ENCODE assay signal across 12 cellular contexts in the genomic region with DNA sequence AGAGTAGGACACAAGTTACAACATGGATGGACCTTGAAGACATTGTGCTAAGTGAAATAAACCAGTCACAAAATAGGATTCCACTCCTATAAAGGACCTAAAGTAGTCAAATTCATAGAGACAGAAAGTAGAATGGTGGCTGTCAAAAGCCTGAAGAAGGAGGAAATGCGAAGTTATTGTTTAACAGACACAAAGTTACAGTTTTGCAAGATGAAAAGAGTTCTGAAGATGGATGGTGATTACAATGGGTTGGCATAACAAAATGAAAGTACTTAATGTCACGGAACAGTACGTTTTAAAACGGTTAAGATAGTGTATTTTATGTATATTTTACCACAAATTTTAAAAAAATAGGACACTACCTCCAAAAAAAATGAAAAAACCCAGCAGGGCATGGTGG. TPM values are rescaled to one million over a fixed set of nuclear protein-coding genes. Genes with fewer than 3 reads are reported as not detected.
DNase-seq lines count a peak whose midpoint lies in the region; ATAC-seq, FAIRE-seq and TF ChIP-seq lines count a peak whose summit lies in the region.
"Had no signal": no experiment of that assay in that cellular context is flagged by ENCODE, and none has a peak within 500 bp of the region (broad histone marks: within the 10 kb centered on the region; RNA-seq: fewer than 3 reads in every experiment).

No MANE protein-coding gene starts in this region.

- RAD21 ChIA-PET in GM12878 (lab: Charles Lee; ENCODE audit: unreplicated experiment) = no interaction called here

- in situ Hi-C loops in GM12878 (cut with MboI) = no loop called here

- SMC1A ChIA-PET in GM12878 (lab: Charles Lee; ENCODE audit: uncharacterized antibody, unreplicated experiment) = interaction anchor here (0.8 kb wide), 1 partner anchor 114 kb away, joined by 3 read pairs; no protein-coding TSS in a partner anchor

- peak overlapping the region; percentile 54 for H3K4me2 ChIP-seq in GM12878 (ENCODE audit: control insufficient read depth, insufficient read depth)
- H3K4me2 ChIP-seq: SK-N-SH had no signal

- no peak for TF ChIP-seq RAD21 in GM12878 (IDR thresholded peaks at IDR 0.05; ENCODE audit: insufficient read depth, low read depth, low read length)

- CTCF ChIA-PET in CD4-positive, alpha-beta memory T cell (lab: Charles Lee; ENCODE audit: partially characterized antibody) = interaction anchor here (1.3 kb wide), 1 partner anchor 9 kb away, joined by 3 read pairs; no protein-coding TSS in a partner anchor
- CTCF ChIA-PET in GM12878 (lab: Yijun Ruan, JAX) = interaction anchor here (1.2 kb wide), 1 partner anchor 34 kb away, joined by 4 read pairs; no protein-coding TSS in a partner anchor

- no peak overlapping the region for H3K9ac ChIP-seq in GM12878 (ENCODE audit: control insufficient read depth, insufficient read depth, low read length)
- H3K9ac ChIP-seq: SK-N-SH had no signal

- H4K20me1 ChIP-seq in GM12878 (ENCODE audit: control insufficient read depth, insufficient read depth) = no peaks in the 10 kb centered on the region

- peak overlapping the region; percentile 2 to 89 (median 76) for H3K27ac Mint-ChIP-seq in CD4-positive, alpha-beta memory T cell

- H3K79me2 ChIP-seq in GM12878 (ENCODE audit: control insufficient read depth, insufficient read depth, low read length) = peaks cover 28% of the 10 kb centered on the region

- FAIRE-seq in GM12878 (lab: Jason Lieb, UNC) = peak; percentile 47

- no peaks in the 10 kb centered on the region for H3K27me3 Mint-ChIP-seq in CD4-positive, alpha-beta memory T cell

- no peak for TF ChIP-seq CTCF in GM12878 (IDR thresholded peaks at IDR 0.05 in 2 of 3, conservative IDR thresholded peaks at IDR 0.05 in 1 of 3; ENCODE audit: control insufficient read depth in 2 of 3, extremely low read depth in 1 of 3, insufficient read depth in 1 of 3, low read depth in 3 of 3, low read length in 3 of 3)
- TF ChIP-seq CTCF in gastroesophageal sphincter (IDR thresholded peaks at IDR 0.05) = no peak

- H3K27ac ChIP-seq in CD4-positive, alpha-beta memory T cell (ENCODE audit: low read depth, low read length) = no peak overlapping the region
- no peak overlapping the region for H3K27ac ChIP-seq in GM12878 (ENCODE audit: control insufficient read depth, insufficient read depth)
- no peak overlapping the region for H3K27ac ChIP-seq in gastroesophageal sphincter
- H3K27ac ChIP-seq: heart right ventricle had no signal

- TF ChIP-seq EP300 in GM12878 (IDR thresholded peaks at IDR 0.05; ENCODE audit: borderline replicate concordance in 1 of 2, control insufficient read depth in 1 of 2, low read depth in 2 of 2, low read length in 2 of 2) (no peak), gastroesophageal sphincter (IDR thresholded peaks at IDR 0.05) (no peak)

- DNase-seq in CD4-positive, alpha-beta memory T cell = peak in 1 of 5 donors; percentile 28
- DNase-seq in GM12878 (ENCODE audit: low read depth, low spot score) (no peak), Right ventricle myocardium inferior (ENCODE audit: missing footprints) (no peak), posterior cingulate gyrus (no peak)
- DNase-seq: activated CD8-positive, alpha-beta memory T cell treated with anti-CD3 and anti-CD28 coated beads for 24 hours; heart right ventricle; NCI-H526 treated with DMSO at 0.1 percent for 48 hours; SK-N-SH had no signal

- peaks cover 19 to 36% of the 10 kb centered on the region in 2 donors for H3K36me3 Mint-ChIP-seq in CD4-positive, alpha-beta memory T cell

- no peaks in the 10 kb centered on the region for H3K36me3 ChIP-seq in CD4-positive, alpha-beta memory T cell (ENCODE audit: insufficient read depth, low read length)
- no peaks in the 10 kb centered on the region; a peak in 1 of 4 replicates for H3K36me3 ChIP-seq in GM12878 (ENCODE audit: control insufficient read depth in 2 of 2, insufficient read depth in 2 of 2, low read length in 1 of 2)
- peaks cover 0 to 6% of the 10 kb centered on the region in 2 donors for H3K36me3 ChIP-seq in gastroesophageal sphincter

- 58% methylated on average over 4 of the region's 4 CpGs for whole genome bisulfite sequencing in GM12878 (ENCODE audit: insufficient coverage, insufficient replicate concordance, low lambda C conversion rate, missing lambda C conversion rate)
- 78 to 94% methylated on average over 2 to 4 of the region's 4 CpGs for WGBS in gastroesophageal sphincter (ENCODE audit: low coverage in 1 of 2), 2 donors

- no peaks in the 10 kb centered on the region for H3K9me3 Mint-ChIP-seq in CD4-positive, alpha-beta memory T cell

- intact Hi-C loops in CD4-positive, alpha-beta memory T cell (cut with micrococcal nuclease) = loop anchor here (2.0 kb wide), 1 partner anchor 17 kb away; no protein-coding TSS in a partner anchor
- intact Hi-C loops in GM12878 (cut with micrococcal nuclease; ENCODE audit: unreplicated experiment) = loop anchor here (2.0 kb wide), 1 partner anchor 31 kb away; no protein-coding TSS in a partner anchor
- intact Hi-C loops in Right ventricle myocardium inferior (cut with DNase I) = no loop called here
- intact Hi-C loops in posterior cingulate gyrus (cut with DNase I) = no loop called here

- H3K4me1 Mint-ChIP-seq in CD4-positive, alpha-beta memory T cell = peaks cover 65 to 95% (median 79%) of the 10 kb centered on the region in 4 donors

- no peak overlapping the region for H3K4me3 ChIP-seq in CD4-positive, alpha-beta memory T cell (ENCODE audit: low read length in 2 of 2)
- H3K4me3 ChIP-seq in GM12878 = 0 out of 2 replicates have a peak overlapping the region, but pooled peaks have one; percentile 2
- H3K4me3 ChIP-seq in gastroesophageal sphincter = no peak overlapping the region
- H3K4me3 ChIP-seq: heart right ventricle had no signal

- no peak overlapping the region for H2AFZ ChIP-seq in GM12878 (ENCODE audit: control insufficient read depth, low read depth, low read length)

- H3K9me3 ChIP-seq in CD4-positive, alpha-beta memory T cell (ENCODE audit: control insufficient read depth in 1 of 2, low read length in 2 of 2) = no peaks in the 10 kb centered on the region
- H3K9me3 ChIP-seq in GM12878 (replicated peaks; ENCODE audit: control insufficient read depth, insufficient read depth, low read length) (no peaks in the 10 kb centered on the region; the same call in 2 of the 3 replicates), gastroesophageal sphincter (no peaks in the 10 kb centered on the region)
- H3K9me3 ChIP-seq: heart right ventricle, SK-N-SH had no signal

- H3K4me3 Mint-ChIP-seq in CD4-positive, alpha-beta memory T cell = peak overlapping the region; percentile 7 to 83 (median 63)

- no peaks in the 10 kb centered on the region for H3K27me3 ChIP-seq in CD4-positive, alpha-beta memory T cell (ENCODE audit: insufficient read depth, low read length)
- no peaks in the 10 kb centered on the region for H3K27me3 ChIP-seq in GM12878 (replicated peaks in 1 of 2; ENCODE audit: control insufficient read depth in 2 of 2, insufficient read depth in 2 of 2, low read length in 1 of 2)
- no peaks in the 10 kb centered on the region for H3K27me3 ChIP-seq in gastroesophageal sphincter
- H3K27me3 ChIP-seq: heart right ventricle had no signal

- no TSS peak for BruUV-seq in GM12878 (replicated peaks; lab: Mats Ljungman, UMichigan)

- H3K4me1 ChIP-seq in CD4-positive, alpha-beta memory T cell (ENCODE audit: insufficient read depth, low read length) = peaks cover 89% of the 10 kb centered on the region
- H3K4me1 ChIP-seq in GM12878 (ENCODE audit: control insufficient read depth, insufficient read depth, low read length) (peaks cover 36% of the 10 kb centered on the region), gastroesophageal sphincter (peaks cover 0 to 56% (median 19%) of the 10 kb centered on the region in 3 donors)

- TF ChIP-seq POLR2A in GM12878 (IDR thresholded peaks at IDR 0.05; ENCODE audit: low read depth, low read length) (no peak), gastroesophageal sphincter (IDR thresholded peaks at IDR 0.05) (no peak)

- POLR2A ChIA-PET in CD4-positive, alpha-beta memory T cell (lab: Charles Lee; ENCODE audit: partially characterized antibody) = interaction anchor here (1.2 to 2.4 kb wide), 2 partner anchors 18 to 34 kb away, joined by 4 to 6 read pairs; no protein-coding TSS in a partner anchor
- POLR2A ChIA-PET in GM12878 (lab: Charles Lee) = no interaction called here

- peak; percentile 41 for ATAC-seq in GM19043 (IDR thresholded peaks at IDR 0.05; ENCODE audit: low read depth, unreplicated experiment)
- ATAC-seq in HG03378 (IDR thresholded peaks at IDR 0.05; ENCODE audit: unreplicated experiment) = peak; percentile 42
- peak; percentile 52 for ATAC-seq in GM12878
- no peak for ATAC-seq in gastroesophageal sphincter
- ATAC-seq in HG03139 (IDR thresholded peaks at IDR 0.05; ENCODE audit: unreplicated experiment) = no peak
- no peak for ATAC-seq in Right ventricle myocardium inferior
- ATAC-seq: heart right ventricle had no signal

TF ChIP-seq in GM12878, 131 proteins besides CTCF, POLR2A, EP300 and RAD21 (continues in another document):
- no peak for TF ChIP-seq YBX1 (IDR thresholded peaks at IDR 0.05)
- TF ChIP-seq IKZF2 (IDR thresholded peaks at IDR 0.05) = peak in 1 of 2 experiments; percentile 7; a peak in 2 of 4 replicates
- TF ChIP-seq MTA2 (IDR thresholded peaks at IDR 0.05; ENCODE audit: low read depth) = peak; percentile 29; the same call in 1 of the 2 replicates

RNA-seq across cellular contexts. Expression of gene FOXO1, which starts 34.8 kb away (rescaled TPM):
- 10 to 100 TPM; 68.0 to 68.4 TPM for total RNA-seq in CD4-positive, alpha-beta memory T cell
- polyA plus RNA-seq in CD4-positive, alpha-beta memory T cell = 10 to 100 TPM; 35.2 to 72.3 TPM
- total RNA-seq in GM12878 (2013; cell fraction: nucleolus; rRNA removed) = 11.4 and 11.6 TPM in 2 replicates
- total RNA-seq in GM12878 (2014; rRNA removed) (0.65 and 0.96 TPM in 2 replicates), GM12878 (2014; rRNA removed; fragmentation: Illumina TruSeq; extraction: Trizol) (0.88 and 1.1 TPM in 2 replicates), GM12878 (2021) (1.6 and 2.4 TPM in 2 replicates), gastroesophageal sphincter (10 to 100 TPM; 52.4 to 72.2 (median 59.5) TPM), Right ventricle myocardium inferior (14.5 TPM)
- 4.7 TPM for polyA plus RNA-seq in GM12878 (2011; ENCODE audit: low read depth)
- polyA plus RNA-seq in GM12878 (2011; rRNA removed) (7.0 and 8.3 TPM in 2 replicates), GM12878 (2014; fragmentation: Illumina TruSeq; extraction: Trizol) (1.4 and 1.6 TPM in 2 replicates), GM12878 (2014; fragmentation: Nextera tagmentation; extraction: Ambion mirVana) (under 1 TPM; 0.64 to 0.72 TPM), GM12878 (2014; rRNA removed) (0.70 TPM in 2 replicates), GM12878 (2016; fragmentation: Nextera tagmentation; extraction: Ambion mirVana) (under 1 TPM; 0.58 to 0.79 TPM)
- polyA plus RNA-seq in GM12878 (2011; cell fraction: cytosol; rRNA removed) = 7.5 and 8.5 TPM in 2 replicates
- polyA plus RNA-seq in GM12878 (2011; cell fraction: nucleus; rRNA removed) = 6.3 and 8.8 TPM in 2 replicates
- polyA plus RNA-seq in GM12878 (2012) = 5.2 and 6.1 TPM in 2 replicates
- 20.9 and 28.1 TPM in 2 replicates for polyA minus RNA-seq in GM12878 (2011; rRNA and poly(A)+ RNA removed)
- polyA minus RNA-seq in GM12878 (2011; cell fraction: cytosol; rRNA and poly(A)+ RNA removed) = 11.6 and 15.6 TPM in 2 replicates
- 9.1 and 21.0 TPM in 2 replicates for polyA minus RNA-seq in GM12878 (2011; cell fraction: nucleus; rRNA and poly(A)+ RNA removed)

Comparison
In these comparisons a context has a peak if more than half of its experiments do, and no peak if none do; other contexts are left out.
1. ATAC-seq: peak in GM19043 (single experiment), HG03378 (single experiment) and GM12878 (single experiment); none in gastroesophageal sphincter (single experiment), HG03139 (single experiment) and Right ventricle myocardium inferior (single experiment).
2. intact Hi-C loops: an anchor here in CD4-positive, alpha-beta memory T cell (2.0 kb wide) and GM12878 (2.0 kb wide); none called in Right ventricle myocardium inferior and posterior cingulate gyrus.